In the genomic region with DNA sequence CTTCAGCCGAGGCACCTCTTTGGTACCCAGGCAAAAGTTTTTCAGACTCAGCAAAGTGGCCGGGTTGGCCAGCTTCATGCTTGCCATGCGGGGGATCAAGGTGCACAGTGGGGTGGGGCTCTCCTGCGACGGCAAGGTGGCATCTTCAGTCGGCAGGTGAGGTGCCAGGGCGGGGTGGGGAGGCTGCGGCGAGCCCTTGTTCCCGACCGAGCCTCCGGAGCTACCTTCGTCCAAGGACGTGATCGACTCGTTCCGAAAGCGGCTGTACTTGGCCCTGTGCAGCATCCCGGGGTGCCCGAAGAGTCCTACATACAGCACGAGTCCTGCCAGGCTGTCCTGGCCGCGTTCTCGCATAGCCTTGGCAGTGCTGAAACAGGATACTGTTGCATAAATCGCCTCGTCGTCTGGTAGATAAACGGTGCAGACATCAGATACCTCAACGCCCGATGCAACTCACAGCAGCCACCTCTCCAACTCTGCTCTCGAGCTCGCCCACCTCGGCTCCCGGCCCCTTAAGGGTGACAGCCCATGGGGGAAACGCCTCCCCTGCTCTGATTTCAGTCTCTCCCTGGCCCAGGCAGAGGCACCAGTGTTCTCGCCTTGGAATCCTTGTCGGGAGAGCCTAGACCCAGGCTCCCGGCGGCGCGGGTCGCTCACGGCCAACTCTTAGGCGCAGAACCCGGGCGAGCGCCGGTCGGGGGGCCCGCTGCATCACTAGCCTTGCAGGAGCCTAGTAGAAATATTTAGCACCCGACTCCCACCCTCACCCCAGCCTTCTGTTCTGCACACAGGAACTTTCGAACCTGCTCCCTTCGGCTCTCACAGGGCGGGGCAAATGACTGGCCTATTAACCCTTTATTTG, we compare ENCODE assay signal across 8 cellular contexts. TPM values are rescaled to one million over a fixed set of nuclear protein-coding genes. Genes with fewer than 3 reads are reported as not detected.
DNase-seq lines count a peak whose midpoint lies in the region; ATAC-seq and TF ChIP-seq lines count a peak whose summit lies in the region.

No MANE protein-coding gene starts in this region.

- H3K4ac ChIP-seq in mesenchymal stem cell (ENCODE audit: low read depth in 1 of 2, low read length in 2 of 2): no peak overlapping the region

- POLR2A ChIA-PET in PC-3 (lab: Charles Lee; ENCODE audit: unreplicated experiment): interaction anchor here (0.6 kb wide), 2 partner anchors 85 to 1091 kb away, joined by 3 to 5 read pairs; no protein-coding TSS in a partner anchor

- TF ChIP-seq CTCF in PC-3 (conservative IDR thresholded peaks at IDR 0.05; ENCODE audit: low read depth, low read length) (no peak), tibial nerve (IDR thresholded peaks at IDR 0.05) (no peak)

- H3F3A ChIP-seq in PC-3 (ENCODE audit: low read length, unreplicated experiment): no peaks in the 10 kb centered on the region

- TF ChIP-seq EP300 in tibial nerve (IDR thresholded peaks at IDR 0.05): no peak

- H3K36me3 ChIP-seq in PC-3 (ENCODE audit: low read depth, low read length) (no peaks in the 10 kb centered on the region), duodenal mucosa (ENCODE audit: control insufficient read depth in 1 of 2, insufficient read depth in 2 of 2, low read length in 2 of 2) (no peaks in the 10 kb centered on the region), mesenchymal stem cell (ENCODE audit: control insufficient read depth in 1 of 2, insufficient read depth in 2 of 2, low read depth in 1 of 2, low read length in 2 of 2) (no peaks in the 10 kb centered on the region), tibial nerve (no peaks in the 10 kb centered on the region)

- H3K18ac ChIP-seq in mesenchymal stem cell (ENCODE audit: low read depth in 1 of 2, low read length in 2 of 2): peak overlapping the region; percentile 29 to 65

- 0 out of 2 replicates have a peak, but pooled peaks cover 5% of the 10 kb centered on the region for H3K79me2 ChIP-seq in PC-3 (ENCODE audit: low read length)

- H3K4me3 ChIP-seq in PC-3 (ENCODE audit: low read length) (peak overlapping the region; percentile 81), duodenal mucosa (ENCODE audit: low read depth in 1 of 2, low read length in 2 of 2) (peak overlapping the region; percentile 65 to 73), mesenchymal stem cell (ENCODE audit: insufficient read depth in 1 of 2, low read depth in 1 of 2, low read length in 2 of 2) (peak overlapping the region; percentile 63 to 80), tibial nerve (peak overlapping the region; percentile 53 to 68 (median 59))

- H3K14ac ChIP-seq in mesenchymal stem cell (ENCODE audit: low read length in 2 of 2): peak overlapping the region in 1 of 2 experiments; percentile 31

- H3K4me2 ChIP-seq in PC-3 (ENCODE audit: low read length) (peak overlapping the region; percentile 97), mesenchymal stem cell (ENCODE audit: low read length, poor library complexity, severe bottlenecking) (peak overlapping the region; percentile 93)

- no peak overlapping the region for H2BK5ac ChIP-seq in mesenchymal stem cell (ENCODE audit: low read depth, low read length, poor library complexity, severe bottlenecking)

- H2AK5ac ChIP-seq in mesenchymal stem cell (ENCODE audit: low read length, severe bottlenecking): no peak overlapping the region

- H3K79me1 ChIP-seq in mesenchymal stem cell (replicated peaks; ENCODE audit: low read length, poor library complexity, severe bottlenecking): no peaks in the 10 kb centered on the region

- no peaks in the 10 kb centered on the region for H4K20me1 ChIP-seq in PC-3 (ENCODE audit: low read length)

- TF ChIP-seq POLR2A in tibial nerve (IDR thresholded peaks at IDR 0.05): no peak

- H3K23ac ChIP-seq in mesenchymal stem cell (ENCODE audit: low read length in 2 of 2): no peak overlapping the region

- peak overlapping the region; percentile 33 for H4K8ac ChIP-seq in mesenchymal stem cell (ENCODE audit: low read length)

- no peaks in the 10 kb centered on the region for H3K9me3 ChIP-seq in PC-3 (ENCODE audit: low read length)
- no peaks in the 10 kb centered on the region for H3K9me3 ChIP-seq in duodenal mucosa (ENCODE audit: control insufficient read depth in 1 of 2, low read length in 2 of 2)
- no peaks in the 10 kb centered on the region for H3K9me3 ChIP-seq in mesenchymal stem cell (ENCODE audit: control insufficient read depth, low read length)
- no peaks in the 10 kb centered on the region for H3K9me3 ChIP-seq in tibial nerve

- H2BK12ac ChIP-seq in mesenchymal stem cell (ENCODE audit: low read length in 2 of 2): no peak overlapping the region

- peak; percentile 41 for ATAC-seq in PC-3
- no peak for ATAC-seq in HG03196 (IDR thresholded peaks at IDR 0.05; ENCODE audit: unreplicated experiment)

- no peak overlapping the region for H2BK15ac ChIP-seq in mesenchymal stem cell (ENCODE audit: low read depth, poor library complexity, severe bottlenecking)

- H2BK120ac ChIP-seq in mesenchymal stem cell (ENCODE audit: low read depth, low read length): no peak overlapping the region

- H3K4me1 ChIP-seq in PC-3 (ENCODE audit: insufficient read depth, low read length): peaks cover 34% of the 10 kb centered on the region
- H3K4me1 ChIP-seq in duodenal mucosa (ENCODE audit: control insufficient read depth in 1 of 2, insufficient read depth in 2 of 2, low read length in 2 of 2): peaks cover 19% of the 10 kb centered on the region in 2 donors
- peaks cover 8% of the 10 kb centered on the region for H3K4me1 ChIP-seq in mesenchymal stem cell (ENCODE audit: control insufficient read depth, insufficient read depth, low read depth, low read length)
- peaks cover 0 to 16% (median 1%) of the 10 kb centered on the region in 4 donors for H3K4me1 ChIP-seq in tibial nerve

- H3K27ac ChIP-seq in PC-3 (ENCODE audit: low read length) (peak overlapping the region; percentile 89), duodenal mucosa (ENCODE audit: low read depth, low read length) (no peak overlapping the region), mesenchymal stem cell (ENCODE audit: low read length, poor library complexity, severe bottlenecking) (peak overlapping the region; percentile 67), tibial nerve (peak overlapping the region; percentile 69 to 89 (median 76))

- H2AFZ ChIP-seq in PC-3 (ENCODE audit: low read length) (peak overlapping the region; percentile 89), mesenchymal stem cell (ENCODE audit: low read depth, low read length) (peak overlapping the region; percentile 7)

- intact Hi-C loops in PC-3 (cut with micrococcal nuclease): loop anchor here (1.0 to 10.0 kb wide), 4 partner anchors 16 to 1182 kb away; no protein-coding TSS in a partner anchor

- H3K27me3 ChIP-seq in PC-3 (ENCODE audit: low read length) (no peaks in the 10 kb centered on the region), duodenal mucosa (ENCODE audit: control insufficient read depth in 1 of 2, insufficient read depth in 2 of 2, low read length in 2 of 2) (peaks cover 21 to 40% of the 10 kb centered on the region in 2 donors), mesenchymal stem cell (ENCODE audit: control insufficient read depth in 1 of 2, insufficient read depth in 1 of 2, low read length in 2 of 2) (peaks cover 0 to 4% of the 10 kb centered on the region in 2 experiments), tibial nerve (no peaks in the 10 kb centered on the region)

- BruUV-seq in PC-3 (replicated peaks; lab: Mats Ljungman, UMichigan): TSS peak; percentile 52

- CTCF ChIA-PET in PC-3 (lab: Charles Lee): interaction anchor here (0.7 to 1.3 kb wide), 2 partner anchors 23 to 338 kb away, joined by 3 to 4 read pairs; no protein-coding TSS in a partner anchor

- 9% methylated on average over 50 of the region's 54 CpGs for WGBS in mesenchymal stem cell
- WGBS in tibial nerve, 2 donors: 3 to 6% methylated on average over 50 of the region's 54 CpGs

- H3K9me2 ChIP-seq in PC-3 (replicated peaks; ENCODE audit: low read length): no peaks in the 10 kb centered on the region

- H4K91ac ChIP-seq in mesenchymal stem cell (ENCODE audit: low read length): no peak overlapping the region

- DNase-seq in NCI-H2227 (lab: John Stamatoyannopoulos, UW; ENCODE audit: unreplicated experiment) (peak; percentile 30), NCI-H2227 treated with DMSO at 0.1 percent for 48 hours (lab: John Stamatoyannopoulos, UW) (no peak), PC-3 (peak; percentile 48), mesenchymal stem cell (peak; percentile 70), tibial nerve (ENCODE audit: low spot score in 2 of 2) (no peak), NCI-H345 treated with DMSO at 0.1 percent for 48 hours (lab: John Stamatoyannopoulos, UW; ENCODE audit: unreplicated experiment) (no peak)

- H3K9ac ChIP-seq in PC-3 (ENCODE audit: low read length): peak overlapping the region; percentile 86
- no peak overlapping the region for H3K9ac ChIP-seq in duodenal mucosa (ENCODE audit: low read depth in 1 of 2, low read length in 2 of 2)
- peak overlapping the region; percentile 76 for H3K9ac ChIP-seq in mesenchymal stem cell (ENCODE audit: low read length)

RNA-seq across cellular contexts. Expression of gene SHC4, which starts 0.8 kb away (rescaled TPM):
- 2.4 and 4.3 TPM in 2 replicates for total RNA-seq in PC-3 (2014; rRNA removed)
- 1.6 TPM for polyA plus RNA-seq in mesenchymal stem cell (2013, experiment 1 of 2)
- polyA plus RNA-seq in mesenchymal stem cell (2013, experiment 2 of 2): 1.7 TPM
- total RNA-seq in tibial nerve: 10 to 100 TPM; 36.9 to 71.7 (median 47.5) TPM

Comparison
In these comparisons a context has a peak if more than half of its experiments do, and no peak if none do; other contexts are left out.
1. DNase-seq: peak in NCI-H2227 (single experiment), PC-3 (single experiment) and mesenchymal stem cell (single experiment); none in NCI-H2227 treated with DMSO at 0.1 percent for 48 hours (single experiment), tibial nerve (0 of 2) and NCI-H345 treated with DMSO at 0.1 percent for 48 hours (single experiment).
2. H3K9ac ChIP-seq: peak in PC-3 (single experiment) and mesenchymal stem cell (single experiment); none in duodenal mucosa (0 of 2).
3. Peak in every context shown above with its lines, with median percentiles within 50 percentile points of each other: H3K4me3 ChIP-seq.